Comparison of ENCODE assay signal across 1 cellular context in the genomic region with DNA sequence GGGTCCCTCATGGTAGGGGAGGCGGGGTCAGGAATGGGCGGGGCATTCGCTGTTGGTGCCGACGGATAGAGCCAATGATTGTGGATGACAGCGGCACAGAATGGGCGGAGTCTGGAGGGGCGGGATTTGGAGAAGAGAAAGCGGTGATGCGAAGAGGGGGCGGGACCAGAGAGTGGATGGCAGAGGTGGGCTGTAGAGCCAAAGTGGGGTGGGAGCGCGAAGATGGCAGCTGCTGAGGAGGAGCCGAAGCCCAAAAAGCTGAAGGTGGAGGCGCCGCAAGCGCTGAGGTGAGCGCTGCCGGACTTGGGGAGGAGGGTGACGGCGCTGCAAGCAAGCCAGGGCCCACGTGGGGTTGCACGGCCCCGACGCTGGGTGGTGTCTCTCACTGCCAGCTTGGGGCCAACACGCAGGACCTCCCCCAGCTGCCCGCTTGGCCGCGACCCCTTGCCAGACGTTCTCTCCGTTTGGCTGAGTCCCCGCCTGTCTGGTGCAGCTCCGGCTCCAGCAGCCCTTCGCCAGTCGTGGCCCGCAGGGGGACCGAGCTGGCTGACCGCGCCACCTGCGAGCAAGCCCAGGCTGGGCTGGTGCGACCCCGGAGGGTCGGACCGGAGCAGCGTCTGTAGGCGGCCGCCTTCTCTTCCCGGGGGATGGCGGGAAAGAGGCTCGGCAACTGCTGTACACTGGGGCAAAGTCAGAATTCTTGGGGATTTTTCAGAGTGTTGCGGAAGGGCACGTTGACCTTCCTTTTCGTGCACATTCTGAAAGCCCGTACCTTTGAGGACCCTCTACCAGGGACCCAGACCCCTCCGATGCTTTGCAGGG.
TF ChIP-seq lines count a peak whose summit lies in the region.

ADK (plus strand) TSS at position 165 of the 822 bp plus-strand sequence; CDS start at position 223, 58 bp downstream.

TF ChIP-seq in HepG2, 621 proteins besides CTCF, POLR2A, EP300 and RAD21 (continued from another document and continues in another):
- TF ChIP-seq, protein P1, sequence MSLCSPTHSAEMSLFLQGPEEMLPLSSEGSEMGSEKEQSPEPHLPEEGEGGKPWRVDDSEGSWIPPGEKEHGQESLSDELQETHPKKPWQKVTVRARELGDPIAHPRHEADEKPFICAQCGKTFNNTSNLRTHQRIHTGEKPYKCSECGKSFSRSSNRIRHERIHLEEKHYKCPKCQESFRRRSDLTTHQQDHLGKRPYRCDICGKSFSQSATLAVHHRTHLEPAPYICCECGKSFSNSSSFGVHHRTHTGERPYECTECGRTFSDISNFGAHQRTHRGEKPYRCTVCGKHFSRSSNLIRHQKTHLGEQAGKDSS (CRISPR knock-in tag; IDR thresholded peaks at IDR 0.05; ENCODE audit: borderline replicate concordance, low read depth): peak; percentile 75
- TF ChIP-seq ZNF224 (CRISPR knock-in tag; IDR thresholded peaks at IDR 0.05) (0 out of 2 replicates have a peak, but pooled peaks have one; percentile 51), ZFP37 (CRISPR knock-in tag; IDR thresholded peaks at IDR 0.05; ENCODE audit: borderline replicate concordance) (no peak), TMF1 (CRISPR knock-in tag; IDR thresholded peaks at IDR 0.05; ENCODE audit: low read depth) (no peak; the same call in 1 of the 2 replicates), HOXD1 (CRISPR knock-in tag; IDR thresholded peaks at IDR 0.05) (no peak), ETV5 (CRISPR knock-in tag; IDR thresholded peaks at IDR 0.05; ENCODE audit: borderline replicate concordance) (no peak), ZNF546 (CRISPR knock-in tag; conservative IDR thresholded peaks at IDR 0.05) (no peak), FOXO4 (CRISPR knock-in tag; conservative IDR thresholded peaks at IDR 0.05) (no peak), MATR3 (CRISPR knock-in tag; IDR thresholded peaks at IDR 0.05) (no peak), ISX (CRISPR knock-in tag; conservative IDR thresholded peaks at IDR 0.05) (no peak), BRF2 (CRISPR knock-in tag; IDR thresholded peaks at IDR 0.05) (no peak), ZNF672 (CRISPR knock-in tag; IDR thresholded peaks at IDR 0.05) (no peak), TARDBP (CRISPR knock-in tag; IDR thresholded peaks at IDR 0.05) (no peak), SP5 (CRISPR knock-in tag; IDR thresholded peaks at IDR 0.05; ENCODE audit: borderline replicate concordance, low read depth) (peak; percentile 45; the same call in 1 of the 2 replicates), ZGPAT (CRISPR knock-in tag; IDR thresholded peaks at IDR 0.05) (peak; percentile 68), ZBTB40 (IDR thresholded peaks at IDR 0.05) (no peak), ZBTB40 (CRISPR knock-in tag; IDR thresholded peaks at IDR 0.05) (peak; percentile 64; the same call in 1 of the 2 replicates), RFX5 (IDR thresholded peaks at IDR 0.05; ENCODE audit: low read depth, low read length) (no peak), MIER3 (CRISPR knock-in tag; IDR thresholded peaks at IDR 0.05; ENCODE audit: borderline replicate concordance) (no peak), ATF2 (CRISPR knock-in tag; IDR thresholded peaks at IDR 0.05) (no peak), RFXANK (CRISPR knock-in tag; IDR thresholded peaks at IDR 0.05) (no peak), CHCHD3 (CRISPR knock-in tag; IDR thresholded peaks at IDR 0.05) (peak; percentile 85; the same call in 1 of the 2 replicates), MED13 (CRISPR knock-in tag; IDR thresholded peaks at IDR 0.05) (0 out of 2 replicates have a peak, but pooled peaks have one; percentile 45)
- TF ChIP-seq, protein P2, sequence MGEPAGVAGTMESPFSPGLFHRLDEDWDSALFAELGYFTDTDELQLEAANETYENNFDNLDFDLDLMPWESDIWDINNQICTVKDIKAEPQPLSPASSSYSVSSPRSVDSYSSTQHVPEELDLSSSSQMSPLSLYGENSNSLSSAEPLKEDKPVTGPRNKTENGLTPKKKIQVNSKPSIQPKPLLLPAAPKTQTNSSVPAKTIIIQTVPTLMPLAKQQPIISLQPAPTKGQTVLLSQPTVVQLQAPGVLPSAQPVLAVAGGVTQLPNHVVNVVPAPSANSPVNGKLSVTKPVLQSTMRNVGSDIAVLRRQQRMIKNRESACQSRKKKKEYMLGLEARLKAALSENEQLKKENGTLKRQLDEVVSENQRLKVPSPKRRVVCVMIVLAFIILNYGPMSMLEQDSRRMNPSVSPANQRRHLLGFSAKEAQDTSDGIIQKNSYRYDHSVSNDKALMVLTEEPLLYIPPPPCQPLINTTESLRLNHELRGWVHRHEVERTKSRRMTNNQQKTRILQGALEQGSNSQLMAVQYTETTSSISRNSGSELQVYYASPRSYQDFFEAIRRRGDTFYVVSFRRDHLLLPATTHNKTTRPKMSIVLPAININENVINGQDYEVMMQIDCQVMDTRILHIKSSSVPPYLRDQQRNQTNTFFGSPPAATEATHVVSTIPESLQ (CRISPR knock-in tag; conservative IDR thresholded peaks at IDR 0.05): no peak
- TF ChIP-seq, protein P3, sequence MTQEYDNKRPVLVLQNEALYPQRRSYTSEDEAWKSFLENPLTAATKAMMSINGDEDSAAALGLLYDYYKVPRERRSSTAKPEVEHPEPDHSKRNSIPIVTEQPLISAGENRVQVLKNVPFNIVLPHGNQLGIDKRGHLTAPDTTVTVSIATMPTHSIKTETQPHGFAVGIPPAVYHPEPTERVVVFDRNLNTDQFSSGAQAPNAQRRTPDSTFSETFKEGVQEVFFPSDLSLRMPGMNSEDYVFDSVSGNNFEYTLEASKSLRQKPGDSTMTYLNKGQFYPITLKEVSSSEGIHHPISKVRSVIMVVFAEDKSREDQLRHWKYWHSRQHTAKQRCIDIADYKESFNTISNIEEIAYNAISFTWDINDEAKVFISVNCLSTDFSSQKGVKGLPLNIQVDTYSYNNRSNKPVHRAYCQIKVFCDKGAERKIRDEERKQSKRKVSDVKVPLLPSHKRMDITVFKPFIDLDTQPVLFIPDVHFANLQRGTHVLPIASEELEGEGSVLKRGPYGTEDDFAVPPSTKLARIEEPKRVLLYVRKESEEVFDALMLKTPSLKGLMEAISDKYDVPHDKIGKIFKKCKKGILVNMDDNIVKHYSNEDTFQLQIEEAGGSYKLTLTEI (CRISPR knock-in tag; conservative IDR thresholded peaks at IDR 0.05): no peak
- TF ChIP-seq, protein P4, sequence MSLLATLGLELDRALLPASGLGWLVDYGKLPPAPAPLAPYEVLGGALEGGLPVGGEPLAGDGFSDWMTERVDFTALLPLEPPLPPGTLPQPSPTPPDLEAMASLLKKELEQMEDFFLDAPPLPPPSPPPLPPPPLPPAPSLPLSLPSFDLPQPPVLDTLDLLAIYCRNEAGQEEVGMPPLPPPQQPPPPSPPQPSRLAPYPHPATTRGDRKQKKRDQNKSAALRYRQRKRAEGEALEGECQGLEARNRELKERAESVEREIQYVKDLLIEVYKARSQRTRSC (CRISPR knock-in tag; IDR thresholded peaks at IDR 0.05; ENCODE audit: low read depth): no peak
- TF ChIP-seq, protein P5, sequence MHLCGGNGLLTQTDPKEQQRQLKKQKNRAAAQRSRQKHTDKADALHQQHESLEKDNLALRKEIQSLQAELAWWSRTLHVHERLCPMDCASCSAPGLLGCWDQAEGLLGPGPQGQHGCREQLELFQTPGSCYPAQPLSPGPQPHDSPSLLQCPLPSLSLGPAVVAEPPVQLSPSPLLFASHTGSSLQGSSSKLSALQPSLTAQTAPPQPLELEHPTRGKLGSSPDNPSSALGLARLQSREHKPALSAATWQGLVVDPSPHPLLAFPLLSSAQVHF (CRISPR knock-in tag; IDR thresholded peaks at IDR 0.05): no peak; the same call in 1 of the 2 replicates
